In genomic region chr1:183807549-183808168, GRCh38 we compare ENCODE assay signal across 10 cellular contexts. TPM values are rescaled to one million over a fixed set of nuclear protein-coding genes. Genes with fewer than 3 reads are reported as not detected.
DNase-seq lines count a peak whose midpoint lies in the region; ATAC-seq lines count a peak whose summit lies in the region.
"Had no signal": no experiment of that assay in that cellular context is flagged by ENCODE, and none has a peak within 500 bp of the region (broad histone marks: within the 10 kb centered on the region; RNA-seq: fewer than 3 reads in every experiment).

No MANE protein-coding gene starts in this region.

- H3K27ac ChIP-seq in SJSA1 = peak overlapping the region; percentile 54
- H3K27ac ChIP-seq: cardiac muscle cell, HL-60 had no signal

- H3K4me1 ChIP-seq in SJSA1 (replicated peaks) = peaks cover 74% of the 10 kb centered on the region

- H3K36me3 ChIP-seq in SJSA1 = peaks cover 11% of the 10 kb centered on the region
- H3K36me3 ChIP-seq: cardiac muscle cell had no signal

- H3K27me3 ChIP-seq in SJSA1 (replicated peaks) = no peaks in the 10 kb centered on the region
- H3K27me3 ChIP-seq: cardiac muscle cell had no signal

- no peak overlapping the region for H3K4me3 ChIP-seq in SJSA1

- peak in 1 of 2 experiments; percentile 63 for DNase-seq in SJSA1 (ENCODE audit: low read depth in 1 of 2, low spot score in 2 of 2)
- peak; percentile 39 for DNase-seq in left kidney (ENCODE audit: low read depth, low spot score)
- no peak for DNase-seq in occipital lobe (lab: John Stamatoyannopoulos, UW)
- DNase-seq in NCI-H1417 (lab: John Stamatoyannopoulos, UW) = no peak
- DNase-seq in NCI-H345 (lab: John Stamatoyannopoulos, UW) = no peak
- no peak for DNase-seq in DMS114 treated with DMSO at 0.1 percent for 48 hours (lab: John Stamatoyannopoulos, UW; ENCODE audit: unreplicated experiment)

- no peaks in the 10 kb centered on the region for H3K9me3 ChIP-seq in SJSA1 (replicated peaks)

- ATAC-seq in GM18499 (IDR thresholded peaks at IDR 0.05; ENCODE audit: insufficient read depth, unreplicated experiment) (peak; percentile 68), HG02588 (IDR thresholded peaks at IDR 0.05; ENCODE audit: unreplicated experiment) (peak; percentile 59)

RNA-seq across cellular contexts. Expression of gene RGL1, which starts 2.7 kb away (rescaled TPM):
- total RNA-seq in SJSA1 (2014; rRNA removed; shearing (Covaris generic)) = 23.2 and 28.2 TPM in 2 replicates
- total RNA-seq in occipital lobe = 61.0 TPM
